14 cellular contexts compared by ENCODE assay signal in genomic region chr5:119951330-119951934, GRCh38.
"Had no signal": no experiment of that assay in that cellular context is flagged by ENCODE, and none has a peak within 500 bp of the region (broad histone marks: within the 10 kb centered on the region; RNA-seq: fewer than 3 reads in every experiment).

No MANE protein-coding gene starts in this region.

- H3K36me3 Mint-ChIP-seq: activated naive CD4-positive, alpha-beta T cell treated with anti-CD3 and anti-CD28 coated beads, Interleukin-2, amount 10 ng/mL, durations not matched to agents 7 days and 5 days; brain had no signal

- ATAC-seq: activated T-helper 17 cell treated with anti-CD3 and anti-CD28 coated beads, Interleukin-2, amount 50 U/mL, for 72 hours; effector memory CD8-positive, alpha-beta T cell; left lobe of liver had no signal

- H3K27ac ChIP-seq: adrenal gland, ovary, thyroid gland, vagina had no signal

- H3K4me1 ChIP-seq: adrenal gland, thyroid gland, vagina had no signal

- H3K9me3 Mint-ChIP-seq: activated CD4-positive, alpha-beta T cell treated with anti-CD3 and anti-CD28 coated beads, Interleukin-2, amount 10 ng/mL, durations not matched to agents 7 days and 5 days; activated naive CD4-positive, alpha-beta T cell treated with anti-CD3 and anti-CD28 coated beads, Interleukin-2, amount 10 ng/mL, durations not matched to agents 7 days and 5 days; dendritic cell treated with granulocyte-macrophage colony-stimulating factor and Interleukin-4, amounts not matched to agents 40 ng/mL and 50 ng/mL, for 4 days had no signal

- H3K4me1 Mint-ChIP-seq: activated B cell treated with CpG ODN at 0.5 μM for 24 hours; activated CD4-positive, alpha-beta T cell treated with anti-CD3 and anti-CD28 coated beads, Interleukin-2, amount 10 ng/mL, durations not matched to agents 7 days and 5 days; activated naive CD4-positive, alpha-beta T cell treated with anti-CD3 and anti-CD28 coated beads, Interleukin-2, amount 10 ng/mL, durations not matched to agents 7 days and 5 days; activated T-helper 17 cell treated with anti-CD3 and anti-CD28 coated beads, Interleukin-2, amount 50 U/mL, for 72 hours; brain had no signal

- H3K27me3 ChIP-seq: adrenal gland, ovary, thyroid gland, vagina had no signal

- H3K4me3 Mint-ChIP-seq: activated B cell treated with CpG ODN at 0.5 μM for 24 hours; activated CD4-positive, alpha-beta T cell treated with anti-CD3 and anti-CD28 coated beads, Interleukin-2, amount 10 ng/mL, durations not matched to agents 7 days and 5 days; activated naive CD4-positive, alpha-beta T cell treated with anti-CD3 and anti-CD28 coated beads, Interleukin-2, amount 10 ng/mL, durations not matched to agents 7 days and 5 days; activated T-helper 17 cell treated with anti-CD3 and anti-CD28 coated beads, Interleukin-2, amount 50 U/mL, for 72 hours; brain; dendritic cell treated with granulocyte-macrophage colony-stimulating factor and Interleukin-4, amounts not matched to agents 40 ng/mL and 50 ng/mL, for 4 days; effector memory CD8-positive, alpha-beta T cell had no signal

- DNase-seq: activated B cell treated with CpG ODN at 0.5 μM for 24 hours; activated CD4-positive, alpha-beta T cell treated with anti-CD3 and anti-CD28 coated beads, Interleukin-2, amount 10 ng/mL, durations not matched to agents 7 days and 5 days; activated naive CD4-positive, alpha-beta T cell treated with anti-CD3 and anti-CD28 coated beads, Interleukin-2, amount 10 ng/mL, durations not matched to agents 7 days and 5 days; activated T-cell treated with anti-CD3 and anti-CD28 coated beads for 4 hours; adrenal gland; effector memory CD8-positive, alpha-beta T cell; erythroblast; ovary; thyroid gland had no signal

- H3K4me3 ChIP-seq: adrenal gland, ovary, thyroid gland, vagina had no signal

- H3K36me3 ChIP-seq: adrenal gland, ovary, thyroid gland, vagina had no signal

- H3K27me3 Mint-ChIP-seq: activated B cell treated with CpG ODN at 0.5 μM for 24 hours; activated CD4-positive, alpha-beta T cell treated with anti-CD3 and anti-CD28 coated beads, Interleukin-2, amount 10 ng/mL, durations not matched to agents 7 days and 5 days; activated naive CD4-positive, alpha-beta T cell treated with anti-CD3 and anti-CD28 coated beads, Interleukin-2, amount 10 ng/mL, durations not matched to agents 7 days and 5 days; activated T-helper 17 cell treated with anti-CD3 and anti-CD28 coated beads, Interleukin-2, amount 50 U/mL, for 72 hours; dendritic cell treated with granulocyte-macrophage colony-stimulating factor and Interleukin-4, amounts not matched to agents 40 ng/mL and 50 ng/mL, for 4 days; effector memory CD8-positive, alpha-beta T cell had no signal

- H3K27ac Mint-ChIP-seq: activated B cell treated with CpG ODN at 0.5 μM for 24 hours; activated CD4-positive, alpha-beta T cell treated with anti-CD3 and anti-CD28 coated beads, Interleukin-2, amount 10 ng/mL, durations not matched to agents 7 days and 5 days; activated naive CD4-positive, alpha-beta T cell treated with anti-CD3 and anti-CD28 coated beads, Interleukin-2, amount 10 ng/mL, durations not matched to agents 7 days and 5 days; activated T-helper 17 cell treated with anti-CD3 and anti-CD28 coated beads, Interleukin-2, amount 50 U/mL, for 72 hours; brain; dendritic cell treated with granulocyte-macrophage colony-stimulating factor and Interleukin-4, amounts not matched to agents 40 ng/mL and 50 ng/mL, for 4 days; effector memory CD8-positive, alpha-beta T cell had no signal
